ENCODE assay signal across 2 cellular contexts in genomic region chr16:50071075-50071671, GRCh38.
TF ChIP-seq lines count a peak whose summit lies in the region.

No MANE protein-coding gene starts in this region.

TF ChIP-seq in K562, 482 proteins besides CTCF, POLR2A, EP300 and RAD21 (continues in another document):
- TF ChIP-seq ZNF449 (CRISPR knock-in tag; IDR thresholded peaks at IDR 0.05): no peak
- TF ChIP-seq CUX1 (CRISPR knock-in tag; IDR thresholded peaks at IDR 0.05): 0 out of 2 replicates have a peak, but pooled peaks have one; percentile 46
- peak; percentile 96 for TF ChIP-seq TCF3 (CRISPR knock-in tag; IDR thresholded peaks at IDR 0.05)
- TF ChIP-seq ZBTB11 (CRISPR knock-in tag; IDR thresholded peaks at IDR 0.05): peak in 1 of 3 experiments; percentile 66; a peak in 2 of 6 replicates
- peak; percentile 59; the same call in 1 of the 2 replicates for TF ChIP-seq CXXC5 (CRISPR knock-in tag; IDR thresholded peaks at IDR 0.05)
- peak; percentile 79 for TF ChIP-seq NBN (IDR thresholded peaks at IDR 0.05; ENCODE audit: low read depth)
- peak; percentile 98 for TF ChIP-seq CREB3L1 (IDR thresholded peaks at IDR 0.05; ENCODE audit: borderline replicate concordance, low read depth)
- peak; percentile 53; the same call in 1 of the 2 replicates for TF ChIP-seq BHLHE40 (IDR thresholded peaks at IDR 0.05; ENCODE audit: low read length)
- peak; percentile 57; the same call in 1 of the 2 replicates for TF ChIP-seq KHSRP (IDR thresholded peaks at IDR 0.05)
- peak; percentile 70 to 97; a peak in 3 of 4 replicates for TF ChIP-seq HDAC1 (IDR thresholded peaks at IDR 0.05)
- TF ChIP-seq KDM4B (IDR thresholded peaks at IDR 0.05; ENCODE audit: borderline replicate concordance in 2 of 2, low read depth in 1 of 2): no peak
- peak; percentile 57; the same call in 1 of the 2 replicates for TF ChIP-seq LEF1 (IDR thresholded peaks at IDR 0.05)
- TF ChIP-seq SRSF3 (IDR thresholded peaks at IDR 0.05; ENCODE audit: insufficient read depth, low read length): no peak
- TF ChIP-seq RFX1 (IDR thresholded peaks at IDR 0.05): no peak
- peak; percentile 98 for TF ChIP-seq TEAD4 (IDR thresholded peaks at IDR 0.05; ENCODE audit: low read length)
- TF ChIP-seq TEAD4 (CRISPR knock-in tag; IDR thresholded peaks at IDR 0.05; ENCODE audit: borderline replicate concordance): no peak
- TF ChIP-seq CTBP1 (IDR thresholded peaks at IDR 0.05; ENCODE audit: borderline replicate concordance): peak; percentile 8; the same call in 1 of the 2 replicates

TF ChIP-seq in GM12891, 5 proteins besides CTCF, POLR2A, EP300 and RAD21 (continued from another document):
- TF ChIP-seq POLR2AphosphoS5 (IDR thresholded peaks at IDR 0.05; ENCODE audit: low read depth, low read length) (no peak), PAX5 (IDR thresholded peaks at IDR 0.05; ENCODE audit: insufficient read depth, low read length, severe bottlenecking) (no peak), TAF1 (IDR thresholded peaks at IDR 0.05; ENCODE audit: low read depth, low read length) (no peak), POU2F2 (IDR thresholded peaks at IDR 0.05; ENCODE audit: low read depth, low read length) (no peak)
